ENCODE assay signal across 1 cellular context in the genomic region with DNA sequence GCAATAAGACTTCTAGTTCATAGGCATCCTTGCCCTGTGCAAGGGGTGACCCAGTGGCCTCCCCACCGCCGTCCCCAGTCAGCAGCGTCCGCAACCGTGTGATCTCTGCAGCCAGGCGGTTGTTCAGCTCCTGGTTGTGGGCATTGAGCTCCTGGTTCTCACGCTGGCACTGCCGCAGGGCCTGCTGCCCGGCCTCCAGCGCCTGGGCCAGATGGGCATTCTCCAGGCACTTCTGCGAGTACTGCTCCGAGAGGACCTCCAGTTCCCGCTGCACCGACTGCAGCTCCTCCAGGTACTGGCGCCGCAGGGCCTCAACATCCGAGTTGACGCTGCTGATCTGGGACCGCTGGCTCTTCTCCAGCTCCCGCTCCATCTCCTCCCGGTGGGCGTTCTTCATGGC. TPM values are rescaled to one million over a fixed set of nuclear protein-coding genes. Genes with fewer than 3 reads are reported as not detected.
"Had no signal": no experiment of that assay in that cellular context is flagged by ENCODE, and none has a peak within 500 bp of the region (broad histone marks: within the 10 kb centered on the region; RNA-seq: fewer than 3 reads in every experiment).

No MANE protein-coding gene starts in this region.

RNA-seq across cellular contexts. Expression of a gene that starts 23.3 kb away (rescaled TPM):
- total RNA-seq: ascending aorta had no signal
